ENCODE assay signal across 13 cellular contexts in genomic region chr1:169999357-169999756, GRCh38.
A peak's percentile ranks its signal among the peaks of the same experiment; 100 is the strongest.
DNase-seq lines count a peak whose midpoint lies in the region; ATAC-seq and TF ChIP-seq lines count a peak whose summit lies in the region.
"Had no signal": no experiment of that assay in that cellular context is flagged by ENCODE, and none has a peak within 500 bp of the region (broad histone marks: within the 10 kb centered on the region; RNA-seq: fewer than 3 reads in every experiment).

No MANE protein-coding gene starts in this region.

- no peak overlapping the region for H3K27ac Mint-ChIP-seq in naive thymus-derived CD8-positive, alpha-beta T cell
- H3K27ac Mint-ChIP-seq: CD4-positive, alpha-beta T cell had no signal

- DNase-seq in AG09319 (ENCODE audit: extremely low read depth, low read depth) (peak; percentile 39), LoVo (ENCODE audit: low spot score) (peak; percentile 85), dedifferentiated amniotic fluid mesenchymal stem cell (ENCODE audit: extremely low spot score) (peak; percentile 24), midbrain (lab: John Stamatoyannopoulos, UW) (peak; percentile 16), SIG-M5 (lab: John Stamatoyannopoulos, UW) (no peak), NCI-H446 treated with DMSO at 0.1 percent for 48 hours (lab: John Stamatoyannopoulos, UW) (no peak)
- DNase-seq in naive thymus-derived CD8-positive, alpha-beta T cell = no peak
- DNase-seq: CD4-positive, alpha-beta T cell; left lung; NCI-H774; stimulated activated CD4-positive, alpha-beta T cell treated with anti-CD3 and anti-CD28 coated beads, Interleukin-12 subunit alpha, Interleukin-12 subunit beta, amount 100 ng/mL, for 4 hours; stimulated activated naive CD4-positive, alpha-beta T cell had no signal

- H3K4me1 Mint-ChIP-seq in naive thymus-derived CD8-positive, alpha-beta T cell = peaks cover 0 to 3% (median 0%) of the 10 kb centered on the region in 4 donors

- POLR2A ChIA-PET in naive thymus-derived CD8-positive, alpha-beta T cell (lab: Charles Lee) = no interaction called here

- peaks cover 0 to 42% (median 11%) of the 10 kb centered on the region in 3 donors for H3K36me3 Mint-ChIP-seq in naive thymus-derived CD8-positive, alpha-beta T cell

- no peak for TF ChIP-seq CTCF in AG09319 (IDR thresholded peaks at IDR 0.05; ENCODE audit: low read depth, low read length)

- H3K9me3 Mint-ChIP-seq in naive thymus-derived CD8-positive, alpha-beta T cell = no peaks in the 10 kb centered on the region
- H3K9me3 Mint-ChIP-seq: CD4-positive, alpha-beta T cell had no signal

- no peak overlapping the region for H3K4me3 Mint-ChIP-seq in naive thymus-derived CD8-positive, alpha-beta T cell
- H3K4me3 Mint-ChIP-seq: CD4-positive, alpha-beta T cell had no signal

- no peak for ATAC-seq in naive thymus-derived CD8-positive, alpha-beta T cell
- ATAC-seq in HG03108 (IDR thresholded peaks at IDR 0.05; ENCODE audit: unreplicated experiment) = no peak
- ATAC-seq: left lung had no signal

- no peaks in the 10 kb centered on the region for H3K27me3 Mint-ChIP-seq in naive thymus-derived CD8-positive, alpha-beta T cell
- H3K27me3 Mint-ChIP-seq: CD4-positive, alpha-beta T cell had no signal

Comparison
In these comparisons a context has a peak if more than half of its experiments do, and no peak if none do; other contexts are left out.
1. DNase-seq: peak in AG09319 (single experiment), LoVo (single experiment), dedifferentiated amniotic fluid mesenchymal stem cell (single experiment) and midbrain (single experiment); none in SIG-M5 (single experiment), naive thymus-derived CD8-positive, alpha-beta T cell (0 of 10) and NCI-H446 treated with DMSO at 0.1 percent for 48 hours (single experiment).